Comparison of ENCODE assay signal across 1 cellular context in genomic region chr4:105092356-105092755, GRCh38.
TF ChIP-seq lines count a peak whose summit lies in the region.

No MANE protein-coding gene starts in this region.

TF ChIP-seq in SK-N-SH, 30 proteins besides CTCF, POLR2A, EP300 and RAD21 (continued from another document):
- TF ChIP-seq USF1 (IDR thresholded peaks at IDR 0.05; ENCODE audit: borderline replicate concordance, low read depth) (no peak), SMC3 (IDR thresholded peaks at IDR 0.05; ENCODE audit: low read depth, low read length) (no peak), RXRA (IDR thresholded peaks at IDR 0.05; ENCODE audit: borderline replicate concordance, low read depth) (peak; percentile 75), MEF2A (IDR thresholded peaks at IDR 0.05; ENCODE audit: borderline replicate concordance, low read depth) (0 out of 2 replicates have a peak, but pooled peaks have one; percentile 22), REST (IDR thresholded peaks at IDR 0.05; ENCODE audit: low read depth, low read length) (no peak), ZBTB33 (IDR thresholded peaks at IDR 0.05; ENCODE audit: borderline replicate concordance, low read depth) (peak; percentile 71; the same call in 1 of the 2 replicates), YY1 (IDR thresholded peaks at IDR 0.05; ENCODE audit: low read depth) (no peak), JUND (IDR thresholded peaks at IDR 0.05) (peak; percentile 82), CHD2 (IDR thresholded peaks at IDR 0.05; ENCODE audit: low read length, partially characterized antibody) (no peak), MXI1 (IDR thresholded peaks at IDR 0.05; ENCODE audit: low read depth, low read length) (no peak), ELF1 (IDR thresholded peaks at IDR 0.05) (no peak; the same call in 1 of the 2 replicates), RFX5 (IDR thresholded peaks at IDR 0.05; ENCODE audit: low read length) (no peak), GABPA (IDR thresholded peaks at IDR 0.05; ENCODE audit: low read depth) (no peak), NFIC (IDR thresholded peaks at IDR 0.05; ENCODE audit: borderline replicate concordance) (peak; percentile 99), EZH2phosphoT487 (IDR thresholded peaks at IDR 0.05; ENCODE audit: borderline replicate concordance, low read depth) (no peak), POLR2AphosphoS5 (IDR thresholded peaks at IDR 0.05; ENCODE audit: low read depth, low read length) (peak; percentile 71; the same call in 1 of the 2 replicates), TEAD4 (IDR thresholded peaks at IDR 0.05; ENCODE audit: borderline replicate concordance, insufficient read depth) (peak; percentile 92), NRF1 (IDR thresholded peaks at IDR 0.05; ENCODE audit: low read depth, low read length) (no peak), RCOR1 (IDR thresholded peaks at IDR 0.05; ENCODE audit: low read length) (no peak), TCF12 (IDR thresholded peaks at IDR 0.05) (peak; percentile 91), FOSL2 (IDR thresholded peaks at IDR 0.05; ENCODE audit: borderline replicate concordance, low read depth) (peak; percentile 83; the same call in 1 of the 2 replicates)
